In the genomic region with DNA sequence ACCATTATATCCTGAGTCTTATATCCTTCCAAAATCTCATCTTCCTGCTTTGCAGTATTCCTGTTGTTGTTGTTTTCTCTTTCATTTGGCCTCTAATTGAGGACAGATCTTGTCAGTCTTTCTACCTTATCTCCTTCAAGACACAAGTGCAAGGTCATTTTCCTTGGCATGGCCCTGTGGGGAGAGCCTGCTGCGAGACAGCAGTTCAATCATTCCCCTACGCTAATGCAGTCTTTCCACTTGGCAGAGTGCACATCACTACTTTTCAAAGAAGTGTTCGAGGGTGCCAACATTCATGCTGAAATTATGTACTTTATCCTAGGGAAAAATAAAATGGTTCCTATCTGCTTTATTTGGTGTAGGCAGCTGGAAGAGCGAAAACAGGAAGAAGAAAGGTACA, we compare ENCODE assay signal across 32 cellular contexts.
"Had no signal": no experiment of that assay in that cellular context is flagged by ENCODE, and none has a peak within 500 bp of the region (broad histone marks: within the 10 kb centered on the region; RNA-seq: fewer than 3 reads in every experiment).

No MANE protein-coding gene starts in this region.

- H3K4me1 ChIP-seq: ascending aorta had no signal

- DNase-seq: activated CD4-positive, alpha-beta memory T cell treated with anti-CD3 and anti-CD28 coated beads, Interleukin-2, amount 10 ng/mL, durations not matched to agents 7 days and 5 days; activated CD4-positive, alpha-beta T cell treated with anti-CD3 and anti-CD28 coated beads for 1 hour; activated CD4-positive, alpha-beta T cell treated with anti-CD3 and anti-CD28 coated beads for 36 hours; activated CD4-positive, alpha-beta T cell treated with anti-CD3 and anti-CD28 coated beads for 48 hours; activated CD4-positive, alpha-beta T cell treated with anti-CD3 and anti-CD28 coated beads, Interleukin-2, amount 10 ng/mL, durations not matched to agents 7 days and 5 days; activated CD4-positive, alpha-beta T cell treated with anti-CD3 and anti-CD28 coated beads, Interleukin-2, amount 50 U/mL, for 48 hours; activated CD4-positive, CD25-positive, alpha-beta regulatory T cell; activated CD8-positive, alpha-beta memory T cell treated with anti-CD3 and anti-CD28 coated beads for 24 hours; activated CD8-positive, alpha-beta memory T cell treated with anti-CD3 and anti-CD28 coated beads, Interleukin-2, amount 10 ng/mL, durations not matched to agents 7 days and 5 days; activated CD8-positive, alpha-beta memory T cell treated with anti-CD3 and anti-CD28 coated beads, Interleukin-2, amount 50 U/mL, for 48 hours; activated CD8-positive, alpha-beta T cell treated with anti-CD3 and anti-CD28 coated beads, Interleukin-2, amount 10 ng/mL, durations not matched to agents 7 days and 5 days; activated effector memory CD4-positive, alpha-beta T cell treated with anti-CD3 and anti-CD28 coated beads, Interleukin-2, amount 50 U/mL, for 16 hours; activated gamma-delta T cell treated with Interleukin-2 at 50 U/mL for 16 hours; activated naive CD4-positive, alpha-beta T cell; activated naive CD4-positive, alpha-beta T cell treated with anti-CD3 and anti-CD28 coated beads for 36 hours; activated naive CD4-positive, alpha-beta T cell treated with anti-CD3 and anti-CD28 coated beads, Interleukin-2, amount 50 U/mL, for 16 hours; activated naive CD8-positive, alpha-beta T cell treated with anti-CD3 and anti-CD28 coated beads for 36 hours; activated T-cell treated with anti-CD3 and anti-CD28 coated beads, Interleukin-2, amount 50 U/mL, for 24 hours; activated T-cell treated with anti-CD3 and anti-CD28 coated beads, Interleukin-2, amount 50 U/mL, for 72 hours; amygdala; anterior cingulate cortex; central memory CD4-positive, alpha-beta T cell; SW 1271; T-helper 1 cell; T-helper 2 cell; T-helper 9 cell; WERI-Rb-1 had no signal

- H3K9me3 ChIP-seq: ascending aorta had no signal

- H3K4me3 ChIP-seq: ascending aorta had no signal

- H3K27me3 ChIP-seq: ascending aorta had no signal

- ATAC-seq: activated CD4-positive, alpha-beta T cell treated with anti-CD3 and anti-CD28 coated beads for 36 hours; activated CD4-positive, CD25-positive, alpha-beta regulatory T cell treated with anti-CD3 and anti-CD28 coated beads, Interleukin-2, amount 50 U/mL, for 24 hours; activated CD8-positive, alpha-beta memory T cell treated with anti-CD3 and anti-CD28 coated beads, Interleukin-2, amount 10 ng/mL, durations not matched to agents 7 days and 5 days; activated CD8-positive, alpha-beta T cell treated with anti-CD3 and anti-CD28 coated beads, Interleukin-2, amount 10 ng/mL, durations not matched to agents 7 days and 5 days; activated naive CD4-positive, alpha-beta T cell treated with anti-CD3 and anti-CD28 coated beads, Interleukin-2, amount 50 U/mL, for 72 hours; activated T-cell treated with anti-CD3 and anti-CD28 coated beads, Interleukin-2, amount 50 U/mL, for 72 hours; activated T-helper 17 cell treated with anti-CD3 and anti-CD28 coated beads, Interleukin-2, amount 50 U/mL, for 72 hours; WTC11 had no signal

- H3K27ac ChIP-seq: ascending aorta, WERI-Rb-1 had no signal

- H3K36me3 ChIP-seq: ascending aorta, WERI-Rb-1 had no signal
